In the genomic region with DNA sequence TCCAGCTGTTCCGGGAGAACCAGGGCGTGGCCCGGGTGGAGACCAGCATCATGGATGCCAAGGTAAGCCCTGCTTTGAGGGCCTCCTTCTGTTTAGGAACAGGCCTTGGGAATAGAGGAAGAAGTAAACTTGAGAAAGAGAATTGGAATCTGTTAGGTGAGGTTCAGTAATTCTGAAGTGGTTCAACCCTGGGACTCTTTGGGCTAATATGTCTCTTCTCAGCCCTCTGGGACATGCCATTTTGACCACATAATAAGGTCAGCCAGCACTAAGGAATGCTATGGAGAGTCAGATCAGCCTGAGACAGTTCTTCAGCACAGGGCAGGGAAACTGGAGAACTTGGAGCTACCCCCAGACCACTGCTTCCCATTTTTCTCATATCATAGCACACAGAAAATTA, we compare ENCODE assay signal across 15 cellular contexts.
DNase-seq lines count a peak whose midpoint lies in the region; TF ChIP-seq lines count a peak whose summit lies in the region.
"Had no signal": no experiment of that assay in that cellular context is flagged by ENCODE, and none has a peak within 500 bp of the region (broad histone marks: within the 10 kb centered on the region; RNA-seq: fewer than 3 reads in every experiment).

No MANE protein-coding gene starts in this region.

- TF ChIP-seq CTCF in osteoblast (IDR thresholded peaks at IDR 0.05; ENCODE audit: extremely low read depth, low read depth, low read length) = no peak

- H4K20me1 ChIP-seq in Karpas-422 (ENCODE audit: insufficient read depth, low read depth, low read length) = no peaks in the 10 kb centered on the region
- H4K20me1 ChIP-seq in osteoblast (ENCODE audit: insufficient read depth, low read length) = peaks cover 4% of the 10 kb centered on the region

- H3K9me2 ChIP-seq in Karpas-422 (replicated peaks; ENCODE audit: insufficient read depth, low read length) = no peaks in the 10 kb centered on the region

- no peak overlapping the region for H3K9ac ChIP-seq in Karpas-422 (ENCODE audit: low read length)

- H3K27ac ChIP-seq in Karpas-422 (ENCODE audit: low read length) (no peak overlapping the region), osteoblast (ENCODE audit: low read depth, low read length) (peak overlapping the region; percentile 14)
- H3K27ac ChIP-seq: RWPE1, SJCRH30 had no signal

- H3K36me3 ChIP-seq in Karpas-422 (ENCODE audit: insufficient read depth, low read length) (no peaks in the 10 kb centered on the region; the same call in 1 of the 2 replicates), osteoblast (ENCODE audit: insufficient read depth, low read length) (no peaks in the 10 kb centered on the region)
- H3K36me3 ChIP-seq: SJCRH30 had no signal

- no peaks in the 10 kb centered on the region for H3K27me3 ChIP-seq in Karpas-422 (ENCODE audit: low read length)
- H3K27me3 ChIP-seq in osteoblast (ENCODE audit: insufficient read depth, low read length) = peaks cover 11% of the 10 kb centered on the region
- H3K27me3 ChIP-seq: SJCRH30 had no signal

- H3K4me1 ChIP-seq in Karpas-422 (ENCODE audit: low read length) (peaks cover 9% of the 10 kb centered on the region; the same call in 1 of the 2 replicates), osteoblast (ENCODE audit: insufficient read depth, low read length) (peaks cover 40% of the 10 kb centered on the region)
- H3K4me1 ChIP-seq: SJCRH30 had no signal

- DNase-seq in AG20443 (ENCODE audit: low spot score) (peak; percentile 28), Karpas-422 (peak; percentile 24), glomerular visceral epithelial cell (ENCODE audit: extremely low spot score) (peak; percentile 31), osteoblast (ENCODE audit: insufficient read length, low spot score, missing footprints) (no peak), NCI-H82 (lab: John Stamatoyannopoulos, UW) (no peak), mesenteric fat pad (ENCODE audit: low spot score) (no peak), NCI-H446 (lab: John Stamatoyannopoulos, UW) (no peak), NCI-H2171 (lab: John Stamatoyannopoulos, UW) (no peak)
- DNase-seq: COR-L47, EL, NCI-H187 treated with DMSO at 0.1 percent for 48 hours, NCI-H446 treated with DMSO at 0.1 percent for 48 hours, PC-3, SJCRH30 had no signal

- H2AFZ ChIP-seq in Karpas-422 (ENCODE audit: low read length) (no peak overlapping the region), osteoblast (ENCODE audit: low read length) (no peak overlapping the region)

- H3K9me3 ChIP-seq in Karpas-422 (ENCODE audit: low read length) = no peaks in the 10 kb centered on the region
- no peaks in the 10 kb centered on the region for H3K9me3 ChIP-seq in osteoblast (ENCODE audit: low read depth, low read length)
- H3K9me3 ChIP-seq: SJCRH30 had no signal

- H3K4me3 ChIP-seq in Karpas-422 (ENCODE audit: low read length) (no peak overlapping the region), osteoblast (ENCODE audit: insufficient read depth, low read length) (no peak overlapping the region)
- H3K4me3 ChIP-seq: SJCRH30 had no signal

- no peaks in the 10 kb centered on the region for H3K79me2 ChIP-seq in Karpas-422 (ENCODE audit: low read length)
- H3K79me2 ChIP-seq in osteoblast (ENCODE audit: insufficient read depth, low read length) = no peaks in the 10 kb centered on the region

- no peak overlapping the region for H3K4me2 ChIP-seq in Karpas-422 (ENCODE audit: low read depth, low read length, poor library complexity, severe bottlenecking)
- no peak overlapping the region for H3K4me2 ChIP-seq in osteoblast (ENCODE audit: insufficient read depth, low read length)

Comparison
In these comparisons a context has a peak if more than half of its experiments do, and no peak if none do; other contexts are left out.
1. DNase-seq: peak in AG20443 (single experiment), Karpas-422 (single experiment) and glomerular visceral epithelial cell (single experiment); none in osteoblast (single experiment), NCI-H82 (single experiment), mesenteric fat pad (single experiment), NCI-H446 (0 of 2) and NCI-H2171 (single experiment).